ENCODE assay signal across 10 cellular contexts in genomic region chr1:54980528-54981241, GRCh38. TPM values are rescaled to one million over a fixed set of nuclear protein-coding genes. Genes with fewer than 3 reads are reported as not detected.
DNase-seq lines count a peak whose midpoint lies in the region; ATAC-seq and TF ChIP-seq lines count a peak whose summit lies in the region.
"Had no signal": no experiment of that assay in that cellular context is flagged by ENCODE, and none has a peak within 500 bp of the region (broad histone marks: within the 10 kb centered on the region; RNA-seq: fewer than 3 reads in every experiment).

Gene TMEM61, plus strand, starts transcription at chr1:54980628. Its CDS starts 438 bp downstream, at chr1:54981066.

- H3K9me3 ChIP-seq in mucosa of rectum (ENCODE audit: control insufficient read depth in 2 of 2, low read length in 2 of 2), result no peaks in the 10 kb centered on the region
- H3K9me3 ChIP-seq: BLaER1 treated with 17β-estradiol and CSF1 and Interleukin-3, amounts not matched to agents 10 nM and 100 nM had no signal

- H3K4me3 Mint-ChIP-seq in immature natural killer cell, result no peak within 1 kb of the TSS

- H3K27me3 Mint-ChIP-seq in immature natural killer cell (ENCODE audit: low read depth in 3 of 3), result peaks cover 0 to 19% (median 9%) of the 10 kb centered on the region in 3 donors

- no peak for TF ChIP-seq CTCF in epithelial cell of esophagus (IDR thresholded peaks at IDR 0.05; ENCODE audit: insufficient read depth, low read depth, low read length, missing control alignments)

- H3K4me3 ChIP-seq in epithelial cell of esophagus (ENCODE audit: low read length) (peak within 1 kb of the TSS; percentile 39), mucosa of rectum (ENCODE audit: low read length in 2 of 2) (peak within 1 kb of the TSS; percentile 50 to 66)
- H3K4me3 ChIP-seq: BLaER1 treated with 17β-estradiol and CSF1 and Interleukin-3, amounts not matched to agents 10 nM and 100 nM had no signal

- H3K27ac ChIP-seq in mucosa of rectum (ENCODE audit: low read depth in 2 of 2, low read length in 2 of 2), result peak within 1 kb of the TSS; percentile 56 to 74
- H3K27ac ChIP-seq: BLaER1 treated with 17β-estradiol and CSF1 and Interleukin-3, amounts not matched to agents 10 nM and 100 nM had no signal

- H3K4me1 ChIP-seq in mucosa of rectum (ENCODE audit: control insufficient read depth in 2 of 2, insufficient read depth in 2 of 2, low read length in 2 of 2), result peaks cover 3 to 9% of the 10 kb centered on the region in 2 donors
- H3K4me1 ChIP-seq: BLaER1 treated with 17β-estradiol and CSF1 and Interleukin-3, amounts not matched to agents 10 nM and 100 nM had no signal

- H3K4me1 Mint-ChIP-seq in immature natural killer cell, result no peaks in the 10 kb centered on the region

- H3K27me3 ChIP-seq in mucosa of rectum (ENCODE audit: control insufficient read depth in 2 of 2, insufficient read depth in 2 of 2, low read length in 2 of 2), result peaks cover 4 to 7% of the 10 kb centered on the region in 2 donors

- H3K36me3 ChIP-seq in mucosa of rectum (ENCODE audit: control insufficient read depth in 2 of 2, insufficient read depth in 2 of 2, low read length in 2 of 2), result no peaks in the 10 kb centered on the region
- H3K36me3 ChIP-seq: BLaER1 treated with 17β-estradiol and CSF1 and Interleukin-3, amounts not matched to agents 10 nM and 100 nM had no signal

- ATAC-seq in Right ventricle myocardium inferior, result peak; percentile 65
- no peak for ATAC-seq in GM19455 (IDR thresholded peaks at IDR 0.05; ENCODE audit: unreplicated experiment)
- no peak for ATAC-seq in GM18511 (IDR thresholded peaks at IDR 0.05; ENCODE audit: unreplicated experiment)

- no peaks in the 10 kb centered on the region for H3K9me3 Mint-ChIP-seq in immature natural killer cell

- no peaks in the 10 kb centered on the region for H3K36me3 Mint-ChIP-seq in immature natural killer cell

- DNase-seq in Right ventricle myocardium inferior (ENCODE audit: missing footprints) (no peak), cardiac septum (ENCODE audit: low spot score) (no peak), epithelial cell of esophagus (ENCODE audit: low read depth) (peak; percentile 38), cerebellar cortex (ENCODE audit: low spot score) (no peak), immature natural killer cell (no peak)

- intact Hi-C loops in Right ventricle myocardium inferior (cut with DNase I), result no loop called here
- intact Hi-C loops in cardiac septum (cut with DNase I), result no loop called here

- no peak within 1 kb of the TSS for H3K27ac Mint-ChIP-seq in immature natural killer cell

- H3K9ac ChIP-seq in mucosa of rectum (ENCODE audit: low read depth in 1 of 2, low read length in 2 of 2), result peak within 1 kb of the TSS in 1 of 2 donors; percentile 76
- H3K9ac ChIP-seq: BLaER1 treated with 17β-estradiol and CSF1 and Interleukin-3, amounts not matched to agents 10 nM and 100 nM had no signal

RNA-seq across cellular contexts. Expression of gene TMEM61, which starts in this region (rescaled TPM):
- total RNA-seq in Right ventricle myocardium inferior (not detected), cardiac septum (not detected)
- not detected for polyA plus RNA-seq in immature natural killer cell
- total RNA-seq: LHCN-M2 had no signal

Comparison
In these comparisons a context has a peak if more than half of its experiments do, and no peak if none do; other contexts are left out.
1. Peak in ATAC-seq in Right ventricle myocardium inferior; RNA of the gene not detected or under 1 TPM.